ENCODE assay signal across 8 cellular contexts in the genomic region with DNA sequence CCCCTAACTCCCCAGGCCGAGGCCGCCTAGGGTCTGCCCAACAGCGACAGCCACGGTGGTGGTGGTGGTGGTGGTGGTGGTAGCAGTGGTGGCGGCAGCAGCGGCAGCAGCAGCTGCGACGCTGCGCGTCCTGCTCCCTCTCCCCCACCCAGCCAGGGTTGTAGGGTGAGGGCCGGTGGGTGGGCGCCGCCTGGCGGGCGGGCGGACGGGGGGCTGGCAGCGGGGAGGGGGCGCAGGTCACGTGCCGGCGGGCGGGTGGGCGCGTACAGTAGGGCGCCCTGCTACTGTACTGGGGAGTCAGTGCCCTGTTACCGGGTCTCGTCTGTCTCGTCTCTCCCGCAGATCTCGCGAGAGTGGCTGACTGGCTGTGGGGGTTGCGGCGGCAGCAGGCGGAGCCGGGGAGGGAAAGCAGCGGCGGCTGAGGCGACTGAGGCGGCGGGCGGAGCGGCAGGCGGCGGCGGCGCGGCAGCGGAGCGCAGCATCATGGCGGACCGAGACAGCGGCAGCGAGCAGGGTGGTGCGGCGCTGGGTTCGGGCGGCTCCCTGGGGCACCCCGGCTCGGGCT. TPM values are rescaled to one million over a fixed set of nuclear protein-coding genes. Genes with fewer than 3 reads are reported as not detected.
DNase-seq lines count a peak whose midpoint lies in the region; ATAC-seq, FAIRE-seq and TF ChIP-seq lines count a peak whose summit lies in the region.

PURA (plus strand) TSS at position 411 of the 565 bp plus-strand sequence; CDS start at position 484, 73 bp downstream.

- H2BK120ac ChIP-seq in H1 (replicated peaks; ENCODE audit: low read depth, low read length), result no peak within 1 kb of the TSS

- peak within 1 kb of the TSS; percentile 53 to 85 (median 78) for H3K4me3 ChIP-seq in H1 (ENCODE audit: extremely low read depth in 1 of 4, insufficient read depth in 2 of 4, low read depth in 3 of 4, low read length in 4 of 4)
- H3K4me3 ChIP-seq in mesodermal cell (ENCODE audit: extremely low read depth, insufficient read depth, low read length, poor library complexity, severe bottlenecking), result peak within 1 kb of the TSS; percentile 65

- H3K27me3 ChIP-seq in H1 (replicated peaks in 1 of 4; ENCODE audit: control insufficient read depth in 3 of 4, extremely low read depth in 1 of 4, insufficient read depth in 3 of 4, low read length in 3 of 4), result peaks cover 32 to 71% (median 54%) of the 10 kb centered on the region in 4 experiments

- no peak for TF ChIP-seq RAD21 in H1 (IDR thresholded peaks at IDR 0.05 in 1 of 2, conservative IDR thresholded peaks at IDR 0.05 in 1 of 2; ENCODE audit: low read depth in 2 of 2, low read length in 2 of 2)

- peak; percentile 82 for DNase-seq in Caki2 (ENCODE audit: low read depth)
- DNase-seq in HT1080 (ENCODE audit: low read depth), result peak; percentile 93
- peak; percentile 92 for DNase-seq in NOMO-1 treated with DMSO at 0.1 percent for 48 hours (lab: John Stamatoyannopoulos, UW; ENCODE audit: unreplicated experiment)
- peak; percentile 92 to 95 for DNase-seq in activated CD8-positive, alpha-beta memory T cell treated with anti-CD3 and anti-CD28 coated beads for 4 hours (ENCODE audit: low read depth in 2 of 2)
- peak in 1 of 2 experiments; percentile 94 for DNase-seq in H1 (ENCODE audit: low read depth in 1 of 2, low spot score in 2 of 2)
- peak; percentile 77 for DNase-seq in stimulated activated CD8-positive, alpha-beta memory T cell treated with anti-CD3 and anti-CD28 coated beads, Interleukin-15, amount 100 ng/mL, for 24 hours (ENCODE audit: low read depth)

- H3K23ac ChIP-seq in H1 (ENCODE audit: insufficient read length), result no peak within 1 kb of the TSS

- TF ChIP-seq EP300 in H1 (IDR thresholded peaks at IDR 0.05; ENCODE audit: borderline replicate concordance in 1 of 2, low read depth in 2 of 2, low read length in 2 of 2), result peak in 1 of 2 experiments; percentile 55; a peak in 1 of 3 replicates

- no peak within 1 kb of the TSS for H3K4ac ChIP-seq in H1 (replicated peaks; ENCODE audit: insufficient read length, low read depth, low read length)

- H2BK20ac ChIP-seq in H1 (ENCODE audit: low read length), result no peak within 1 kb of the TSS; the same call in 1 of the 2 replicates

- H3K27ac ChIP-seq in H1 (ENCODE audit: low read depth, low read length), result no peak within 1 kb of the TSS
- H3K27ac ChIP-seq in mesodermal cell (ENCODE audit: low read depth, low read length, severe bottlenecking), result peak within 1 kb of the TSS; percentile 8

- TF ChIP-seq POLR2A in H1 (IDR thresholded peaks at IDR 0.05; ENCODE audit: control extremely low read depth in 1 of 2, low read depth in 2 of 2, low read length in 2 of 2), result peak in 1 of 2 experiments; percentile 54; a peak in 1 of 3 replicates

- peak within 1 kb of the TSS; percentile 76 for H3K18ac ChIP-seq in H1 (ENCODE audit: extremely low read depth, low read length)

- FAIRE-seq in H1 (lab: Jason Lieb, UNC), result no peak

- H2AFZ ChIP-seq in H1 (ENCODE audit: low read length), result peak within 1 kb of the TSS; percentile 76; the same call in 1 of the 2 replicates

- H3K79me2 ChIP-seq in H1 (ENCODE audit: control insufficient read depth in 1 of 2, insufficient read depth in 2 of 2, low read length in 2 of 2), result no peaks in the 10 kb centered on the region

- POLR2A ChIA-PET in H1 (lab: Charles Lee; ENCODE audit: partially characterized antibody), result interaction anchor here (1.0 to 2.2 kb wide), 3 partner anchors 13 to 72 kb away, joined by 3 to 11 read pairs (median 5); no protein-coding TSS in a partner anchor

- H2BK12ac ChIP-seq in H1 (ENCODE audit: low read depth, low read length), result peak within 1 kb of the TSS; percentile 76; the same call in 1 of the 2 replicates

- no peak within 1 kb of the TSS for H2AK5ac ChIP-seq in H1 (ENCODE audit: low read depth, low read length)

- H2BK15ac ChIP-seq in H1 (ENCODE audit: low read length), result peak within 1 kb of the TSS; percentile 61; the same call in 1 of the 2 replicates

- TF ChIP-seq CTCF in H1 (IDR thresholded peaks at IDR 0.05; ENCODE audit: control extremely low read depth in 1 of 3, insufficient read depth in 1 of 3, low read depth in 1 of 3, low read length in 3 of 3), result no peak

- H4K20me1 ChIP-seq in H1 (replicated peaks in 1 of 2; ENCODE audit: control insufficient read depth in 1 of 2, insufficient read depth in 2 of 2, low read length in 2 of 2), result peaks cover 9 to 26% of the 10 kb centered on the region in 2 experiments

- H4K5ac ChIP-seq in H1 (ENCODE audit: insufficient read length, low read depth, low read length), result peak within 1 kb of the TSS; percentile 42

- H3K36me3 ChIP-seq in H1 (ENCODE audit: control insufficient read depth in 2 of 4, insufficient read depth in 4 of 4, low read length in 3 of 4) (no peaks in the 10 kb centered on the region), mesodermal cell (ENCODE audit: control insufficient read depth, insufficient read depth, low read length) (no peaks in the 10 kb centered on the region)

- H3K23me2 ChIP-seq in H1 (ENCODE audit: low read depth, low read length), result peaks cover 14% of the 10 kb centered on the region

- H3K14ac ChIP-seq in H1 (ENCODE audit: insufficient read length), result no peak within 1 kb of the TSS

- ATAC-seq in GM21367 (IDR thresholded peaks at IDR 0.05; ENCODE audit: unreplicated experiment), result peak; percentile 66

- H2BK5ac ChIP-seq in H1 (ENCODE audit: low read depth, low read length), result peak within 1 kb of the TSS; percentile 37; the same call in 1 of the 2 replicates

- H3K9ac ChIP-seq in H1 (replicated peaks in 1 of 4; ENCODE audit: extremely low read depth in 1 of 4, low read depth in 3 of 4, low read length in 3 of 4), result peak within 1 kb of the TSS; percentile 22 to 72 (median 48)

- 1% methylated on average over 30 of the region's 60 CpGs; no CpG with 5 or more reads in 1 of the 2 experiments for WGBS in H1 (ENCODE audit: extremely low coverage in 1 of 2, insufficient coverage in 1 of 2, insufficient read length in 1 of 2, insufficient replicate concordance in 2 of 2, low coverage in 1 of 2, low lambda C conversion rate in 2 of 2, missing lambda C conversion rate in 1 of 2), 2 experiments
- 0 to 1% methylated on average over 13 to 20 of the region's 60 CpGs for WGBS in mesodermal cell (ENCODE audit: insufficient coverage in 2 of 2), 2 experiments

- H3K4me2 ChIP-seq in H1 (ENCODE audit: insufficient read depth in 1 of 2, low read depth in 2 of 2, low read length in 2 of 2), result peak within 1 kb of the TSS; percentile 98

- no peak within 1 kb of the TSS for H4K91ac ChIP-seq in H1 (replicated peaks; ENCODE audit: insufficient read length, low read length)

- no peaks in the 10 kb centered on the region for H3K9me3 ChIP-seq in H1 (ENCODE audit: insufficient read depth in 2 of 2, low read depth in 1 of 2, low read length in 1 of 2)
- H3K9me3 ChIP-seq in mesodermal cell (ENCODE audit: control insufficient read depth, low read length), result no peaks in the 10 kb centered on the region

- in situ Hi-C loops in Caki2 (cut with HindIII; ENCODE audit: low pct_unique_long_range_greater_than_20kb, low sequenced_read_pairs), result no loop called here

- no peaks in the 10 kb centered on the region for H3K79me1 ChIP-seq in H1 (ENCODE audit: low read depth, low read length)

- CTCF ChIA-PET in H1 (lab: Charles Lee; ENCODE audit: partially characterized antibody), result interaction anchor here (0.6 to 7.9 kb wide), 4 partner anchors 30 to 723 kb away, joined by 3 to 91 read pairs (median 6); no protein-coding TSS in a partner anchor

- no peak within 1 kb of the TSS for H3K56ac ChIP-seq in H1 (replicated peaks; ENCODE audit: insufficient read length, low read depth, low read length)

- peak within 1 kb of the TSS; percentile 84 for H4K8ac ChIP-seq in H1 (ENCODE audit: extremely low read depth, insufficient read depth, low read length)

- peaks cover 6 to 20% (median 9%) of the 10 kb centered on the region in 4 experiments for H3K4me1 ChIP-seq in H1 (replicated peaks in 1 of 4; ENCODE audit: control insufficient read depth in 3 of 4, insufficient read depth in 4 of 4, low read length in 3 of 4)
- peaks cover 12% of the 10 kb centered on the region for H3K4me1 ChIP-seq in mesodermal cell (ENCODE audit: control insufficient read depth, insufficient read depth, low read length, poor library complexity, severe bottlenecking)

TF ChIP-seq in H1, 55 proteins besides CTCF, POLR2A, EP300 and RAD21 (continues in another document):
- TF ChIP-seq TAF1 (IDR thresholded peaks at IDR 0.05; ENCODE audit: low read depth, low read length) (peak; percentile 72; the same call in 1 of the 2 replicates), TEAD4 (IDR thresholded peaks at IDR 0.05; ENCODE audit: low read depth, low read length) (no peak), YY1 (IDR thresholded peaks at IDR 0.05; ENCODE audit: low read depth, low read length) (peak; percentile 76; the same call in 1 of the 2 replicates), TBP (IDR thresholded peaks at IDR 0.05; ENCODE audit: low read depth, low read length) (peak; percentile 59; the same call in 1 of the 2 replicates), ZNF274 (IDR thresholded peaks at IDR 0.05; ENCODE audit: borderline replicate concordance, extremely low read depth, low read length) (no peak), PHF8 (conservative IDR thresholded peaks at IDR 0.05; ENCODE audit: low read depth, low read length) (0 out of 2 replicates have a peak, but pooled peaks have one; percentile 39), BRCA1 (IDR thresholded peaks at IDR 0.05; ENCODE audit: low read depth, low read length) (peak; percentile 94)
- TF ChIP-seq, protein P1, sequence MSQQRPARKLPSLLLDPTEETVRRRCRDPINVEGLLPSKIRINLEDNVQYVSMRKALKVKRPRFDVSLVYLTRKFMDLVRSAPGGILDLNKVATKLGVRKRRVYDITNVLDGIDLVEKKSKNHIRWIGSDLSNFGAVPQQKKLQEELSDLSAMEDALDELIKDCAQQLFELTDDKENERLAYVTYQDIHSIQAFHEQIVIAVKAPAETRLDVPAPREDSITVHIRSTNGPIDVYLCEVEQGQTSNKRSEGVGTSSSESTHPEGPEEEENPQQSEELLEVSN (IDR thresholded peaks at IDR 0.05), result peak; percentile 51

RNA-seq across cellular contexts. Expression of gene PURA, which starts in this region (rescaled TPM):
- 2.6 and 4.5 TPM in 2 replicates for total RNA-seq in Caki2 (2014; rRNA removed; shearing (Covaris generic); ENCODE audit: low replicate concordance)
- 8.8 and 12.2 TPM in 2 replicates for total RNA-seq in HT1080 (2014; rRNA removed; shearing (Covaris generic))
- 6.2 and 6.4 TPM in 2 replicates for polyA plus RNA-seq in HT1080 (2015; cell fraction: cytosol; rRNA removed)
- polyA plus RNA-seq in HT1080 (2015; cell fraction: nucleus; rRNA removed), result 5.9 and 6.0 TPM in 2 replicates
- total RNA-seq in H1 (2021; fragmentation: NEBNext Ultra II Directional; extraction: Animal tissue kit (Norgen Biotek cat#: 25700)), result 2.1 and 2.3 TPM in 2 replicates
- 0.58 and 0.98 TPM in 2 replicates for polyA plus RNA-seq in H1 (2011; rRNA removed)
- 0.81 TPM for polyA plus RNA-seq in H1 (2011; cell fraction: cytosol; rRNA removed)
- polyA plus RNA-seq in H1 (2011; cell fraction: nucleus; rRNA removed), result 0.78 TPM
- 0.81 to 1.4 TPM (median 1.2 TPM) in 4 replicates for polyA plus RNA-seq in H1 (2012, experiment 1 of 2)
- polyA plus RNA-seq in H1 (2012, experiment 2 of 2), result 0.38 TPM
- 1.3 TPM for polyA plus RNA-seq in H1 (2013, experiment 1 of 2)
- 1.1 TPM for polyA plus RNA-seq in H1 (2013, experiment 2 of 2)
- 0.76 and 1.1 TPM in 2 replicates for polyA minus RNA-seq in H1 (2011; rRNA and poly(A)+ RNA removed)
- polyA minus RNA-seq in H1 (2011; cell fraction: cytosol; rRNA and poly(A)+ RNA removed), result 0.59 TPM
- 2.8 TPM for polyA minus RNA-seq in H1 (2011; cell fraction: nucleus; rRNA and poly(A)+ RNA removed)
- 3.7 TPM for polyA plus RNA-seq in mesodermal cell (2013, experiment 1 of 2)
- polyA plus RNA-seq in mesodermal cell (2013, experiment 2 of 2), result 4.1 TPM
